Comparison of ENCODE assay signal across 21 cellular contexts in genomic region chr18:5422626-5423025, GRCh38.
"Had no signal": no experiment of that assay in that cellular context is flagged by ENCODE, and none has a peak within 500 bp of the region (broad histone marks: within the 10 kb centered on the region; RNA-seq: fewer than 3 reads in every experiment).

No MANE protein-coding gene starts in this region.

- ATAC-seq: effector memory CD8-positive, alpha-beta T cell; esophagus mucosa; gastrocnemius medialis; heart right ventricle; left cardiac atrium; left lung; left ventricle myocardium superior; lower lobe of right lung; mucosa of descending colon had no signal

- DNase-seq: dermis blood vessel endothelial cell; effector CD8-positive, alpha-beta T cell; effector memory CD8-positive, alpha-beta T cell; endodermal cell; erythroblast; esophagus squamous epithelium; foreskin fibroblast; foreskin melanocyte; gastrocnemius medialis; glutamatergic neuron; head of caudate nucleus; heart right ventricle; hippocampal formation; left cardiac atrium; left lung; left ventricle myocardium superior; lower lobe of right lung; mesenchymal stem cell; mucosa of descending colon; naive B cell had no signal
